9 cellular contexts compared by ENCODE assay signal in genomic region chr14:56659964-56660551, GRCh38.
DNase-seq lines count a peak whose midpoint lies in the region; ATAC-seq and TF ChIP-seq lines count a peak whose summit lies in the region.
"Had no signal": no experiment of that assay in that cellular context is flagged by ENCODE, and none has a peak within 500 bp of the region (broad histone marks: within the 10 kb centered on the region; RNA-seq: fewer than 3 reads in every experiment).

No MANE protein-coding gene starts in this region.

- no peaks in the 10 kb centered on the region for H4K20me1 ChIP-seq in Loucy (ENCODE audit: insufficient read depth, low read length, poor library complexity, severe bottlenecking)

- H3K27me3 ChIP-seq in Loucy (ENCODE audit: insufficient read depth, low read length, poor library complexity, severe bottlenecking), result no peaks in the 10 kb centered on the region
- H3K27me3 ChIP-seq: BLaER1 treated with 17β-estradiol and CSF1 and Interleukin-3, amounts not matched to agents 10 nM and 100 nM had no signal

- H3K9me2 ChIP-seq in Loucy (replicated peaks; ENCODE audit: low read depth, low read length), result no peaks in the 10 kb centered on the region

- no peaks in the 10 kb centered on the region for H3F3A ChIP-seq in Loucy (ENCODE audit: low read depth)

- ATAC-seq in GM21360 (IDR thresholded peaks at IDR 0.05; ENCODE audit: unreplicated experiment) (no peak), HG02759 (IDR thresholded peaks at IDR 0.05; ENCODE audit: unreplicated experiment) (no peak)

- no peak overlapping the region for H3K4me3 ChIP-seq in Loucy (ENCODE audit: low read length, poor library complexity, severe bottlenecking)
- H3K4me3 ChIP-seq in fibroblast of villous mesenchyme (ENCODE audit: low read depth, low read length), result no peak overlapping the region
- H3K4me3 ChIP-seq: BLaER1 treated with 17β-estradiol and CSF1 and Interleukin-3, amounts not matched to agents 10 nM and 100 nM had no signal

- DNase-seq in NCI-H187 treated with DMSO at 0.1 percent for 48 hours (lab: John Stamatoyannopoulos, UW), result peak; percentile 16
- DNase-seq in NCI-H187 (lab: John Stamatoyannopoulos, UW), result no peak
- DNase-seq in RPMI7951 (ENCODE audit: low read depth), result peak; percentile 26
- peak; percentile 55 for DNase-seq in fibroblast of villous mesenchyme (ENCODE audit: low read depth)
- peak; percentile 44 for DNase-seq in retina

- H3K4me1 ChIP-seq in Loucy (ENCODE audit: insufficient read depth, low read length, poor library complexity, severe bottlenecking), result no peaks in the 10 kb centered on the region

- no peak overlapping the region for H2AFZ ChIP-seq in Loucy (ENCODE audit: low read length)

- H3K9ac ChIP-seq in Loucy (ENCODE audit: low read depth, low read length, poor library complexity, severe bottlenecking), result no peak overlapping the region
- H3K9ac ChIP-seq: BLaER1 treated with 17β-estradiol and CSF1 and Interleukin-3, amounts not matched to agents 10 nM and 100 nM had no signal

- TF ChIP-seq CTCF in Loucy (conservative IDR thresholded peaks at IDR 0.05; ENCODE audit: low read length) (peak; percentile 89), fibroblast of villous mesenchyme (IDR thresholded peaks at IDR 0.05; ENCODE audit: insufficient read depth, low read depth, low read length) (peak; percentile 74)

- H3K4me2 ChIP-seq in Loucy (ENCODE audit: low read depth, low read length, poor library complexity, severe bottlenecking), result no peak overlapping the region
- H3K4me2 ChIP-seq: BLaER1 treated with 17β-estradiol and CSF1 and Interleukin-3, amounts not matched to agents 10 nM and 100 nM had no signal

- no peaks in the 10 kb centered on the region for H3K9me3 ChIP-seq in Loucy (ENCODE audit: insufficient read depth, low read depth, low read length)
- H3K9me3 ChIP-seq: BLaER1 treated with 17β-estradiol and CSF1 and Interleukin-3, amounts not matched to agents 10 nM and 100 nM had no signal

- no peaks in the 10 kb centered on the region for H3K79me2 ChIP-seq in Loucy (ENCODE audit: insufficient read depth, low read length)

- no peaks in the 10 kb centered on the region for H3K36me3 ChIP-seq in Loucy (ENCODE audit: insufficient read depth, low read length)
- H3K36me3 ChIP-seq: BLaER1 treated with 17β-estradiol and CSF1 and Interleukin-3, amounts not matched to agents 10 nM and 100 nM had no signal

Comparison
In these comparisons a context has a peak if more than half of its experiments do, and no peak if none do; other contexts are left out.
1. DNase-seq: peak in NCI-H187 treated with DMSO at 0.1 percent for 48 hours (single experiment), RPMI7951 (single experiment), fibroblast of villous mesenchyme (single experiment) and retina (single experiment); none in NCI-H187 (0 of 2).